8 cellular contexts compared by ENCODE assay signal in genomic region chr11:66743271-66743968, GRCh38. TPM values are rescaled to one million over a fixed set of nuclear protein-coding genes. Genes with fewer than 3 reads are reported as not detected.
DNase-seq lines count a peak whose midpoint lies in the region; ATAC-seq, FAIRE-seq and TF ChIP-seq lines count a peak whose summit lies in the region.

No MANE protein-coding gene starts in this region.

- H3K79me2 ChIP-seq in DND-41 (ENCODE audit: insufficient read depth, low read length) (peaks cover 15% of the 10 kb centered on the region), OCI-LY1 (ENCODE audit: insufficient read depth, low read length) (0 out of 2 replicates have a peak, but pooled peaks cover 5% of the 10 kb centered on the region), trophoblast cell (ENCODE audit: control insufficient read depth, insufficient read depth, low read length, poor library complexity) (peaks cover 7% of the 10 kb centered on the region)

- no peaks in the 10 kb centered on the region for H3K4me1 Mint-ChIP-seq in endodermal cell

- H3K36me3 ChIP-seq in DND-41 (ENCODE audit: insufficient read depth, low read length) (no peaks in the 10 kb centered on the region), OCI-LY1 (ENCODE audit: insufficient read depth, low read length) (no peaks in the 10 kb centered on the region; the same call in 1 of the 2 replicates), endodermal cell (ENCODE audit: control insufficient read depth, insufficient read depth, low read length) (peaks cover 4% of the 10 kb centered on the region), pancreas (no peaks in the 10 kb centered on the region), trophoblast cell (ENCODE audit: control insufficient read depth in 1 of 2, insufficient read depth in 2 of 2, low read length in 2 of 2) (no peaks in the 10 kb centered on the region)

- H3K4me2 ChIP-seq in DND-41 (ENCODE audit: insufficient read depth, low read length) (peak overlapping the region; percentile 94), OCI-LY1 (ENCODE audit: low read length) (peak overlapping the region; percentile 60), trophoblast cell (ENCODE audit: low read length) (no peak overlapping the region)

- H3K9me3 ChIP-seq in DND-41 (ENCODE audit: insufficient read depth, low read length, severe bottlenecking) (no peaks in the 10 kb centered on the region), OCI-LY1 (ENCODE audit: low read length) (peaks cover 7% of the 10 kb centered on the region; the same call in 1 of the 2 replicates), endodermal cell (ENCODE audit: control insufficient read depth, low read length) (no peaks in the 10 kb centered on the region), pancreas (no peaks in the 10 kb centered on the region), trophoblast cell (ENCODE audit: insufficient read depth, low read depth, low read length) (no peaks in the 10 kb centered on the region)

- H2BK120ac ChIP-seq in trophoblast cell (ENCODE audit: insufficient read depth, low read length, poor library complexity) = no peak overlapping the region

- no peak overlapping the region for H3K23ac ChIP-seq in trophoblast cell (ENCODE audit: low read length)

- ATAC-seq in DND-41 (ENCODE audit: insufficient read depth, low read depth) (no peak), pancreas (peak in 2 of 4 donors; percentile 4 to 13), HG03342 (IDR thresholded peaks at IDR 0.05; ENCODE audit: unreplicated experiment) (no peak)

- intact Hi-C loops in pancreas (cut with DNase I) = no loop called here

- H2BK12ac ChIP-seq in trophoblast cell (ENCODE audit: low read length) = no peak overlapping the region

- no peak overlapping the region for H2AK5ac ChIP-seq in trophoblast cell (ENCODE audit: low read length)

- H3K4me1 ChIP-seq in DND-41 (ENCODE audit: insufficient read depth, low read length) = peaks cover 23% of the 10 kb centered on the region
- H3K4me1 ChIP-seq in OCI-LY1 (ENCODE audit: insufficient read depth, low read length, severe bottlenecking) = peaks cover 19% of the 10 kb centered on the region
- no peaks in the 10 kb centered on the region for H3K4me1 ChIP-seq in endodermal cell (ENCODE audit: control insufficient read depth, insufficient read depth, low read length)
- peaks cover 0 to 3% (median 0%) of the 10 kb centered on the region in 3 donors for H3K4me1 ChIP-seq in pancreas
- peaks cover 2 to 3% of the 10 kb centered on the region in 2 experiments for H3K4me1 ChIP-seq in trophoblast cell (ENCODE audit: control insufficient read depth in 1 of 2, insufficient read depth in 2 of 2, low read length in 2 of 2)

- H3K27ac Mint-ChIP-seq in endodermal cell = peak overlapping the region; percentile 66

- H4K20me1 ChIP-seq in DND-41 (ENCODE audit: insufficient read depth, low read length) (no peaks in the 10 kb centered on the region), OCI-LY1 (ENCODE audit: insufficient read depth, low read length) (no peaks in the 10 kb centered on the region)

- H3K4ac ChIP-seq in trophoblast cell (ENCODE audit: low read depth, low read length) = no peak overlapping the region

- WGBS in endodermal cell (ENCODE audit: insufficient coverage in 1 of 2, insufficient read length in 1 of 2), 2 experiments = 89 to 93% methylated on average over 9 to 16 of the region's 16 CpGs
- WGBS in pancreas, 2 donors = 67 to 73% methylated on average over 16 of the region's 16 CpGs
- no CpG with 5 or more reads among the region's 16 CpGs for WGBS in trophoblast cell (ENCODE audit: extremely low coverage, insufficient coverage, insufficient read length)

- H2BK5ac ChIP-seq in trophoblast cell (ENCODE audit: low read depth, low read length, poor library complexity) = no peak overlapping the region

- H3K14ac ChIP-seq in trophoblast cell (ENCODE audit: low read length) = no peak overlapping the region

- H3K27ac ChIP-seq in DND-41 (ENCODE audit: low read length) (no peak overlapping the region), OCI-LY1 (ENCODE audit: low read depth, low read length, poor library complexity, severe bottlenecking) (no peak overlapping the region), endodermal cell (ENCODE audit: low read depth, low read length) (no peak overlapping the region), pancreas (no peak overlapping the region), trophoblast cell (ENCODE audit: low read depth, low read length) (no peak overlapping the region)

- H3K9ac ChIP-seq in DND-41 (ENCODE audit: low read depth, low read length) = peak overlapping the region; percentile 99; the same call in 1 of the 2 replicates
- no peak overlapping the region; the same call in 1 of the 2 replicates for H3K9ac ChIP-seq in OCI-LY1 (ENCODE audit: low read length)
- no peak overlapping the region for H3K9ac ChIP-seq in endodermal cell (ENCODE audit: extremely low read depth, low read length, poor library complexity, severe bottlenecking)
- no peak overlapping the region for H3K9ac ChIP-seq in trophoblast cell (ENCODE audit: low read length)

- H4K12ac ChIP-seq in trophoblast cell (ENCODE audit: low read depth, low read length) = no peak overlapping the region

- H2AFZ ChIP-seq in DND-41 (ENCODE audit: low read depth, low read length) = no peak overlapping the region
- no peak overlapping the region for H2AFZ ChIP-seq in OCI-LY1 (ENCODE audit: low read length)
- no peak overlapping the region for H2AFZ ChIP-seq in trophoblast cell (ENCODE audit: insufficient read depth, low read length, poor library complexity)

- no peaks in the 10 kb centered on the region for H3K36me3 Mint-ChIP-seq in endodermal cell (ENCODE audit: low read depth)

- H3K27me3 Mint-ChIP-seq in endodermal cell (ENCODE audit: insufficient read depth) = peaks cover 8% of the 10 kb centered on the region

- no peak overlapping the region for H4K8ac ChIP-seq in trophoblast cell (ENCODE audit: low read depth, low read length)

- no peak overlapping the region for H3K18ac ChIP-seq in trophoblast cell (ENCODE audit: low read length)

- DNase-seq in DND-41 = no peak
- DNase-seq in endodermal cell = no peak
- DNase-seq in pancreas = peak in 4 of 6 donors; percentile 21 to 66 (median 46)
- DNase-seq in GM03348 (ENCODE audit: low spot score) = no peak
- no peak for DNase-seq in trophoblast cell
- DNase-seq in EL = no peak

- no peaks in the 10 kb centered on the region for H3K9me2 ChIP-seq in OCI-LY1 (ENCODE audit: low read depth, low read length)

- H3K79me1 ChIP-seq in trophoblast cell (ENCODE audit: low read length) = peaks cover 10% of the 10 kb centered on the region

- TF ChIP-seq CTCF in DND-41 (IDR thresholded peaks at IDR 0.05; ENCODE audit: borderline replicate concordance, extremely low read depth, low read length, poor library complexity, severe bottlenecking) = no peak
- TF ChIP-seq CTCF in OCI-LY1 (IDR thresholded peaks at IDR 0.05; ENCODE audit: low read length) = no peak
- TF ChIP-seq CTCF in endodermal cell (conservative IDR thresholded peaks at IDR 0.05) = no peak
- TF ChIP-seq CTCF in pancreas (IDR thresholded peaks at IDR 0.05) = no peak

- peak overlapping the region; percentile 87 for H3K4me3 Mint-ChIP-seq in endodermal cell

- no peak overlapping the region for H4K91ac ChIP-seq in trophoblast cell (ENCODE audit: low read depth, low read length)

- H3K9me3 Mint-ChIP-seq in endodermal cell = no peaks in the 10 kb centered on the region

- FAIRE-seq in pancreas (lab: Jason Lieb, UNC) = no peak

- no peaks in the 10 kb centered on the region for H3K27me3 ChIP-seq in DND-41 (ENCODE audit: insufficient read depth, low read length, poor library complexity)
- no peaks in the 10 kb centered on the region for H3K27me3 ChIP-seq in OCI-LY1 (ENCODE audit: insufficient read depth, low read length)
- H3K27me3 ChIP-seq in endodermal cell (ENCODE audit: control insufficient read depth, insufficient read depth, low read length, poor library complexity, severe bottlenecking) = no peaks in the 10 kb centered on the region
- H3K27me3 ChIP-seq in pancreas = no peaks in the 10 kb centered on the region
- no peaks in the 10 kb centered on the region for H3K27me3 ChIP-seq in trophoblast cell (ENCODE audit: insufficient read depth, low read length)

- H3F3A ChIP-seq in OCI-LY1 (ENCODE audit: insufficient read depth, low read length) = no peaks in the 10 kb centered on the region

- peak overlapping the region in 1 of 2 experiments; percentile 98; a peak in 3 of 4 replicates for H3K4me3 ChIP-seq in DND-41 (ENCODE audit: low read depth in 1 of 2, low read length in 2 of 2)
- H3K4me3 ChIP-seq in OCI-LY1 (ENCODE audit: low read depth, low read length, poor library complexity, severe bottlenecking) = peak overlapping the region; percentile 74
- H3K4me3 ChIP-seq in endodermal cell (ENCODE audit: low read length) = peak overlapping the region; percentile 87
- peak overlapping the region in 2 of 4 donors; percentile 83 to 89 for H3K4me3 ChIP-seq in pancreas
- no peak overlapping the region for H3K4me3 ChIP-seq in trophoblast cell (ENCODE audit: low read depth, low read length)

RNA-seq across cellular contexts. Expression of gene SPTBN2, which starts 14.4 kb away (rescaled TPM):
- total RNA-seq in endodermal cell (10 to 100 TPM; 36.0 to 46.0 TPM), pancreas (10 to 100 TPM; 32.6 to 59.8 (median 38.7) TPM)
- 39.9 TPM for polyA plus RNA-seq in endodermal cell (2013, experiment 1 of 2)
- polyA plus RNA-seq in endodermal cell (2013, experiment 2 of 2) = 31.3 TPM
- 10 to 100 TPM; 17.8 to 45.9 TPM for polyA plus RNA-seq in pancreas
- polyA plus RNA-seq in trophoblast cell (2013) = 7.6 and 8.6 TPM in 2 replicates

Comparison
In these comparisons a context has a peak if more than half of its experiments do, and no peak if none do; other contexts are left out.
1. DNase-seq: peak in pancreas (4 of 6); none in DND-41 (single experiment), endodermal cell (single experiment), GM03348 (single experiment), trophoblast cell (0 of 2) and EL (single experiment).